In the genomic region with DNA sequence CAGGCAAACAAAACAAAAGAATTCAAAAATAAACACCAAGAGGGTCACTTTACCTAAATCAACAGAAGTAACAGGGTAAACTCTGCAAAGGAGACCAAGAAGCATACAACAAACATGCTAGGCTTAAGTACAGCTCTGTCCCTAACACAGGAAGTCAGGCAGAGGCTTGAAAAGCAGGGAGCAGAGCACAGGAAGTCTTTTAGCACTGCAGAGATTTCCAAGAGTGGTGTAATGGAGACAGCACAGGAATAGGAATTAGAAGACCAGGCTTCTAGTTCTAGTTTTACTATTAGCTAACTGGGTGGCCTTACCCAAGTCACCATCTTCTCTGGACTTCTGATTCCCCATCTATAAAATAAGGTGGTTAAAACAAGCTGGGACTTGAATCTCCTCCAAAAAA, we compare ENCODE assay signal across 9 cellular contexts. TPM values are rescaled to one million over a fixed set of nuclear protein-coding genes. Genes with fewer than 3 reads are reported as not detected.
A peak's percentile ranks its signal among the peaks of the same experiment; 100 is the strongest.
DNase-seq lines count a peak whose midpoint lies in the region; ATAC-seq and TF ChIP-seq lines count a peak whose summit lies in the region.
"Had no signal": no experiment of that assay in that cellular context is flagged by ENCODE, and none has a peak within 500 bp of the region (broad histone marks: within the 10 kb centered on the region; RNA-seq: fewer than 3 reads in every experiment).

No MANE protein-coding gene starts in this region.

- H3K4me3 ChIP-seq in ACC112 (ENCODE audit: low read depth, low read length): peak overlapping the region; percentile 94
- H3K4me3 ChIP-seq in cardiac fibroblast (replicated peaks in 1 of 2; ENCODE audit: low read depth in 2 of 2, low read length in 2 of 2): peak overlapping the region; percentile 83 to 92

- H3K27me3 Mint-ChIP-seq in HFFc6 (ENCODE audit: insufficient read depth): no peaks in the 10 kb centered on the region
- no peaks in the 10 kb centered on the region for H3K27me3 Mint-ChIP-seq in mesothelial cell of epicardium (ENCODE audit: low read depth)

- no peaks in the 10 kb centered on the region for H3K9me3 Mint-ChIP-seq in HFFc6
- H3K9me3 Mint-ChIP-seq in mesothelial cell of epicardium: no peaks in the 10 kb centered on the region

- TF ChIP-seq CTCF in HFFc6 (IDR thresholded peaks at IDR 0.05): no peak
- TF ChIP-seq CTCF in cardiac fibroblast (IDR thresholded peaks at IDR 0.05; ENCODE audit: low read depth, low read length): no peak
- TF ChIP-seq CTCF in mesothelial cell of epicardium (IDR thresholded peaks at IDR 0.05; ENCODE audit: unreplicated experiment): no peak

- H2AFZ ChIP-seq in ACC112 (ENCODE audit: low read length, unreplicated experiment): no peak overlapping the region

- no peak overlapping the region for H3K27ac ChIP-seq in ACC112 (ENCODE audit: low read depth, low read length)

- H3K4me3 Mint-ChIP-seq in HFFc6: peak overlapping the region; percentile 96
- peak overlapping the region; percentile 84 for H3K4me3 Mint-ChIP-seq in mesothelial cell of epicardium

- H3K36me3 Mint-ChIP-seq in HFFc6 (ENCODE audit: low read depth): peaks cover 18% of the 10 kb centered on the region; the same call in 1 of the 2 replicates
- peaks cover 6% of the 10 kb centered on the region for H3K36me3 Mint-ChIP-seq in mesothelial cell of epicardium

- H3K27me3 ChIP-seq in ACC112 (ENCODE audit: insufficient read depth, low read length): no peaks in the 10 kb centered on the region

- H3K36me3 ChIP-seq in ACC112 (ENCODE audit: insufficient read depth, low read length): no peaks in the 10 kb centered on the region

- peak overlapping the region; percentile 86 for H3K27ac Mint-ChIP-seq in HFFc6
- H3K27ac Mint-ChIP-seq in mesothelial cell of epicardium: peak overlapping the region; percentile 93

- peaks cover 54% of the 10 kb centered on the region for H3K79me2 ChIP-seq in ACC112 (ENCODE audit: control insufficient read depth, insufficient read depth, low read length, unreplicated experiment)

- no peak for ATAC-seq in HG03108 (IDR thresholded peaks at IDR 0.05; ENCODE audit: unreplicated experiment)
- no peak for ATAC-seq in GM21447 (IDR thresholded peaks at IDR 0.05; ENCODE audit: unreplicated experiment)

- H3K4me1 Mint-ChIP-seq in HFFc6 (ENCODE audit: low read depth) (peaks cover 58% of the 10 kb centered on the region), mesothelial cell of epicardium (peaks cover 49% of the 10 kb centered on the region)

- H3K4me1 ChIP-seq in ACC112 (ENCODE audit: control insufficient read depth, insufficient read depth, low read length, unreplicated experiment): peaks cover 11% of the 10 kb centered on the region

- peak; percentile 25 for DNase-seq in HFFc6
- peak; percentile 38 to 65 for DNase-seq in cardiac fibroblast (ENCODE audit: low read depth in 2 of 2)
- DNase-seq in mesothelial cell of epicardium (ENCODE audit: low spot score in 2 of 2, unreplicated experiment in 2 of 2): no peak
- DNase-seq in ecto neural progenitor cell (ENCODE audit: low spot score): no peak
- DNase-seq in NCI-H1436 (lab: John Stamatoyannopoulos, UW): no peak
- DNase-seq: NCI-H1694 treated with DMSO at 0.1 percent for 48 hours had no signal

RNA-seq across cellular contexts. Expression of gene RBFOX2, which starts 1.9 kb away (rescaled TPM):
- 100 to 1,000 TPM; 139 to 165 (median 155) TPM for total RNA-seq in HFFc6 (2021; fragmentation: NEBNext Ultra II Directional; extraction: Animal tissue kit (Norgen Biotek cat#: 25700))
- 209 to 212 TPM (median 210 TPM) in 3 replicates for total RNA-seq in mesothelial cell of epicardium

Comparison
In these comparisons a context has a peak if more than half of its experiments do, and no peak if none do; other contexts are left out.
1. DNase-seq: peak in HFFc6 (single experiment) and cardiac fibroblast (2 of 2); none in mesothelial cell of epicardium (0 of 2), ecto neural progenitor cell (single experiment) and NCI-H1436 (single experiment).